ENCODE assay signal across 1 cellular context in genomic region chr1:10415211-10415930, GRCh38.
TF ChIP-seq lines count a peak whose summit lies in the region.

No MANE protein-coding gene starts in this region.

TF ChIP-seq in SK-N-SH, 30 proteins besides CTCF, POLR2A, EP300 and RAD21 (continued from another document):
- no peak for TF ChIP-seq RFX5 (IDR thresholded peaks at IDR 0.05; ENCODE audit: low read length)
- no peak for TF ChIP-seq RCOR1 (IDR thresholded peaks at IDR 0.05; ENCODE audit: low read length)
- no peak for TF ChIP-seq SMC3 (IDR thresholded peaks at IDR 0.05; ENCODE audit: low read depth, low read length)
